Comparison of ENCODE assay signal across 8 cellular contexts in the genomic region with DNA sequence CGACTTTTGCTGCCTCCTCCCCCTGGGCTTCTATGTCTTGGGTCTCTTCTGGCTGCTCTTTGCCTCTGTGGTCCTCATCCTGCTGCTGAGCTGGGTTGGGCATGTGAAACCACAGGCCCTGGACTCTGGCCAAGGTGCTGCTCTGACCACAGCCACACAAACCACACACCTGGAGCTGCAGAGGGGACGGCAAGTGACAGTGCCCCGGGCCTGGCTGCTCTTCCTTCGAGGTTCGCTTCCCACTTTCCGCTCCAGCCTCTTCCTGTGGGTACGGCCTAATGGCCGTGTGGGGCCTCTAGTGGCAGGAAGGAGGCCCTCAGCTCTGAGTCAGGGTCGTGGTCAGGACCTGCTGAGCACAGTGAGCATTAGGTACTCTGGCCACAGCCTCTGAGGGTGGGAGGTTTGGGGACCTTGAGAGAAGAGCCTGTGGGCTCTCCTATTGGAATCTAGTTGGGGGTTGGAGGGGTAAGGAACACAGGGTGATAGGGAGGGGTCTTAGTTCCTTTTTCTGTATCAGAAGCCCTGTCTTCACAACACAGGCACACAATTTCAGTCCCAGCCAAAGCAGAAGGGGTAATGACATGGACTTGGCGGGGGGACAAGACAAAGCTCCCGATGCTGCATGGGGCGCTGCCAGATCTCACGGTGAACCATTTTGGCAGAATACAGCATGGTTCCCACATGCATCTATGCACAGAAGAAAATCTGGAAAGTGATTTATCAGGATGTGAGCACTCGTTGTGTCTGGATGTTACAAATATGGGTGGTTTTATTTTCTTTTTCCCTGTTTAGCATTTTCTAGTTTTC. TPM values are rescaled to one million over a fixed set of nuclear protein-coding genes. Genes with fewer than 3 reads are reported as not detected.
DNase-seq lines count a peak whose midpoint lies in the region; ATAC-seq and TF ChIP-seq lines count a peak whose summit lies in the region.

No MANE protein-coding gene starts in this region.

- H3K27ac ChIP-seq in VCaP (no peak overlapping the region), right cardiac atrium (ENCODE audit: low read length) (peak overlapping the region; percentile 66), stomach (peak overlapping the region in 2 of 5 donors; percentile 19 to 32)

- H3K9me3 ChIP-seq in right cardiac atrium (ENCODE audit: control insufficient read depth, low read length) (no peaks in the 10 kb centered on the region), stomach (no peaks in the 10 kb centered on the region)

- no peaks in the 10 kb centered on the region for H3K27me3 ChIP-seq in right cardiac atrium (ENCODE audit: control insufficient read depth, insufficient read depth)
- H3K27me3 ChIP-seq in stomach: no peaks in the 10 kb centered on the region

- TF ChIP-seq EP300 in stomach (IDR thresholded peaks at IDR 0.05): no peak

- DNase-seq in ELR (ENCODE audit: low read depth) (peak; percentile 74), right cardiac atrium (peak in 2 of 3 donors; percentile 67 to 79), stomach (peak; percentile 69)

- intact Hi-C loops in right cardiac atrium (cut with DNase I): loop anchor here in 1 of 4 donors (10.0 kb wide), 1 partner anchor 50 kb away; the partner anchor contains the start of gene CAMTA2
- intact Hi-C loops in stomach (cut with DNase I; ENCODE audit: low total_unique reads): no loop called here

- peaks cover 25 to 41% (median 27%) of the 10 kb centered on the region in 4 donors for H3K36me3 ChIP-seq in stomach

- WGBS in right cardiac atrium: 17% methylated on average over 14 of the region's 14 CpGs
- WGBS in stomach, 5 donors: 22 to 28% (median 26%) methylated on average over 10 to 14 of the region's 14 CpGs

- ATAC-seq in HG03442 (IDR thresholded peaks at IDR 0.05; ENCODE audit: unreplicated experiment) (peak; percentile 30), right cardiac atrium (peak; percentile 28 to 38), GM18502 (IDR thresholded peaks at IDR 0.05; ENCODE audit: poor library complexity, unreplicated experiment) (no peak), HG02938 (IDR thresholded peaks at IDR 0.05; ENCODE audit: unreplicated experiment) (no peak), GM21619 (IDR thresholded peaks at IDR 0.05; ENCODE audit: unreplicated experiment) (no peak)

- no peak overlapping the region for H3K4me3 ChIP-seq in right cardiac atrium (ENCODE audit: low read length)
- no peak overlapping the region for H3K4me3 ChIP-seq in stomach

- no peak for TF ChIP-seq POLR2A in stomach (IDR thresholded peaks at IDR 0.05)

- TF ChIP-seq CTCF in VCaP (conservative IDR thresholded peaks at IDR 0.05) (peak; percentile 19; the same call in 1 of the 2 replicates), stomach (IDR thresholded peaks at IDR 0.05) (no peak)

- H3K4me1 ChIP-seq in right cardiac atrium (ENCODE audit: control insufficient read depth, insufficient read depth, low read length) (peaks cover 9% of the 10 kb centered on the region), stomach (peaks cover 21 to 35% (median 29%) of the 10 kb centered on the region in 4 donors)

RNA-seq across cellular contexts. Expression of gene GP1BA, which starts 2.3 kb away (rescaled TPM):
- total RNA-seq in right cardiac atrium (under 1 TPM in 1 of 4 donors, not detected in 3; 0.23 TPM), stomach (not detected)
- polyA plus RNA-seq in right cardiac atrium (0.16 TPM), stomach (under 1 TPM in 1 of 3 donors, not detected in 2; 0.05 TPM)

RNA-seq across cellular contexts. Expression of gene SLC25A11, which starts 5.5 kb away (rescaled TPM):
- total RNA-seq in right cardiac atrium: 100 to 1,000 TPM; 162 to 230 (median 202) TPM
- 200 TPM for polyA plus RNA-seq in right cardiac atrium
- total RNA-seq in stomach: 10 to 100 TPM; 25.2 to 73.5 (median 43.2) TPM
- 10 to 100 TPM; 29.1 to 45.6 (median 40.9) TPM for polyA plus RNA-seq in stomach

RNA-seq across cellular contexts. Expression of gene RNF167, which starts 5.7 kb away (rescaled TPM):
- 100 to 1,000 TPM in 1 of 4 donors, 10 to 100 TPM in 3; 76.6 to 108 (median 87.5) TPM for total RNA-seq in right cardiac atrium
- polyA plus RNA-seq in right cardiac atrium: 124 TPM
- total RNA-seq in stomach: 10 to 100 TPM in 4 of 5 donors, 1 to 10 TPM in 1; 8.8 to 57.1 (median 33.9) TPM
- polyA plus RNA-seq in stomach: 100 to 1,000 TPM in 2 of 3 donors, 10 to 100 TPM in 1; 73.3 to 134 (median 112) TPM

RNA-seq across cellular contexts. Expression of gene PFN1, which starts 14.0 kb away (rescaled TPM):
- total RNA-seq in right cardiac atrium: 100 to 1,000 TPM; 148 to 229 (median 201) TPM
- polyA plus RNA-seq in right cardiac atrium: 180 TPM
- total RNA-seq in stomach: 100 to 1,000 TPM; 218 to 690 (median 514) TPM
- 100 to 1,000 TPM; 587 to 789 (median 610) TPM for polyA plus RNA-seq in stomach

RNA-seq across cellular contexts. Expression of gene ENO3, which starts 16.5 kb away (rescaled TPM):
- total RNA-seq in right cardiac atrium (100 to 1,000 TPM; 198 to 695 (median 246) TPM), stomach (10 to 100 TPM in 1 of 5 donors, 1 to 10 TPM in 3, not detected in 1; 1.8 to 12.1 (median 5.8) TPM)
- polyA plus RNA-seq in right cardiac atrium (455 TPM), stomach (10 to 100 TPM in 1 of 3 donors, 1 to 10 TPM in 2; 6.6 to 11.3 (median 10.0) TPM)

Comparison
In these comparisons a context has a peak if more than half of its experiments do, and no peak if none do; other contexts are left out.
1. ATAC-seq: peak in HG03442 (single experiment) and right cardiac atrium (2 of 2); none in GM18502 (single experiment), HG02938 (single experiment) and GM21619 (single experiment).
2. Peak in every context shown above with its lines, with median percentiles within 50 percentile points of each other: DNase-seq.